20 cellular contexts compared by ENCODE assay signal in genomic region chrX:134865730-134866129, GRCh38.
"Had no signal": no experiment of that assay in that cellular context is flagged by ENCODE, and none has a peak within 500 bp of the region (broad histone marks: within the 10 kb centered on the region; RNA-seq: fewer than 3 reads in every experiment).

No MANE protein-coding gene starts in this region.

- ATAC-seq: activated CD8-positive, alpha-beta memory T cell treated with anti-CD3 and anti-CD28 coated beads, Interleukin-2, amount 10 ng/mL, durations not matched to agents 7 days and 5 days; PC-3; WTC11 had no signal

- DNase-seq: activated CD4-positive, alpha-beta T cell treated with anti-CD3 and anti-CD28 coated beads for 48 hours; activated CD4-positive, alpha-beta T cell treated with anti-CD3 and anti-CD28 coated beads, Interleukin-2, amount 50 U/mL, for 4 hours; activated CD4-positive, CD25-positive, alpha-beta regulatory T cell treated with anti-CD3 and anti-CD28 coated beads, Interleukin-2, amount 50 U/mL, for 72 hours; activated CD8-positive, alpha-beta memory T cell treated with anti-CD3 and anti-CD28 coated beads, Interleukin-2, amount 10 ng/mL, durations not matched to agents 7 days and 5 days; activated effector memory CD4-positive, alpha-beta T cell treated with Interleukin-2 at 50 U/mL for 16 hours; activated naive CD4-positive, alpha-beta T cell; activated T-cell treated with anti-CD3 and anti-CD28 coated beads, Interleukin-2, amount 50 U/mL, for 24 hours; aorta; Karpas-422; NCI-H1092; NCI-H1417 treated with DMSO at 0.1 percent for 48 hours; NCI-H1694; NCI-H2029; NCI-H2107; NCI-H446; NCI-H524; PC-3; SIG-M5; T-helper 1 cell had no signal
